8 cellular contexts compared by ENCODE assay signal in genomic region chr1:1004780-1005697, GRCh38. TPM values are rescaled to one million over a fixed set of nuclear protein-coding genes. Genes with fewer than 3 reads are reported as not detected.
DNase-seq lines count a peak whose midpoint lies in the region; ATAC-seq and TF ChIP-seq lines count a peak whose summit lies in the region.

No MANE protein-coding gene starts in this region.

- POLR2A ChIA-PET in activated CD8-positive, alpha-beta T cell treated with anti-CD3 and anti-CD28 coated beads for 36 hours (lab: Charles Lee), result interaction anchor here (0.6 to 1.6 kb wide), 3 partner anchors 9 kb away, joined by 3 read pairs; partner anchors contain the start of gene ISG15

- no peak for TF ChIP-seq CTCF in activated CD8-positive, alpha-beta T cell treated with anti-CD3 and anti-CD28 coated beads for 36 hours (IDR thresholded peaks at IDR 0.05)
- no peak for TF ChIP-seq CTCF in vagina (IDR thresholded peaks at IDR 0.05)

- H3K4me3 Mint-ChIP-seq in stimulated activated naive CD8-positive, alpha-beta T cell treated with anti-CD3 and anti-CD28 coated beads, Interleukin-15, Interleukin-2, amounts not matched to agents 100 ng/mL and 50 ng/mL, for 24 hours, result peak overlapping the region; percentile 6
- no peak overlapping the region for H3K4me3 Mint-ChIP-seq in activated CD8-positive, alpha-beta T cell treated with anti-CD3 and anti-CD28 coated beads for 36 hours

- no peak for ATAC-seq in stimulated activated naive CD8-positive, alpha-beta T cell treated with anti-CD3 and anti-CD28 coated beads, Interleukin-15, Interleukin-2, amounts not matched to agents 100 U/mL and 50 U/mL, for 24 hours
- peak; percentile 17 for ATAC-seq in activated CD8-positive, alpha-beta T cell treated with anti-CD3 and anti-CD28 coated beads for 36 hours

- no peak for DNase-seq in stimulated activated naive CD8-positive, alpha-beta T cell treated with anti-CD3 and anti-CD28 coated beads, Interleukin-15, Interleukin-2, amounts not matched to agents 100 U/mL and 50 U/mL, for 24 hours
- DNase-seq in activated CD8-positive, alpha-beta T cell treated with anti-CD3 and anti-CD28 coated beads for 36 hours, result peak; percentile 53
- DNase-seq in kidney tubule cell (ENCODE audit: low spot score), result peak; percentile 75
- DNase-seq in vagina (ENCODE audit: extremely low spot score in 2 of 2), result peak in 1 of 2 donors; percentile 84
- DNase-seq in amygdala (lab: John Stamatoyannopoulos, UW), result no peak
- no peak for DNase-seq in activated T-cell treated with anti-CD3 and anti-CD28 coated beads for 4 hours
- DNase-seq in substantia nigra (lab: John Stamatoyannopoulos, UW), result no peak

- no peaks in the 10 kb centered on the region for H3K9me3 Mint-ChIP-seq in stimulated activated naive CD8-positive, alpha-beta T cell treated with anti-CD3 and anti-CD28 coated beads, Interleukin-15, Interleukin-2, amounts not matched to agents 100 ng/mL and 50 ng/mL, for 24 hours
- peaks cover 2% of the 10 kb centered on the region for H3K9me3 Mint-ChIP-seq in activated CD8-positive, alpha-beta T cell treated with anti-CD3 and anti-CD28 coated beads for 36 hours

- H3K9me3 ChIP-seq in vagina, result no peaks in the 10 kb centered on the region

- intact Hi-C loops in activated CD8-positive, alpha-beta T cell treated with anti-CD3 and anti-CD28 coated beads for 36 hours (cut with micrococcal nuclease), result no loop called here
- intact Hi-C loops in vagina (cut with DNase I), result no loop called here

- no peaks in the 10 kb centered on the region for H3K36me3 ChIP-seq in vagina

- peak overlapping the region; percentile 33 for H3K27ac ChIP-seq in vagina
- no peak overlapping the region for H3K27ac ChIP-seq in substantia nigra (ENCODE audit: low read depth, low read length, poor library complexity, severe bottlenecking)

- CTCF ChIA-PET in activated CD8-positive, alpha-beta T cell treated with anti-CD3 and anti-CD28 coated beads for 36 hours (lab: Charles Lee), result interaction anchor here (4.2 to 5.0 kb wide), 2 partner anchors 12 to 21 kb away, joined by 29 to 37 read pairs; no protein-coding TSS in a partner anchor

- no peak for TF ChIP-seq POLR2A in vagina (IDR thresholded peaks at IDR 0.05)

- H3K27ac Mint-ChIP-seq in stimulated activated naive CD8-positive, alpha-beta T cell treated with anti-CD3 and anti-CD28 coated beads, Interleukin-15, Interleukin-2, amounts not matched to agents 100 ng/mL and 50 ng/mL, for 24 hours, result no peak overlapping the region
- no peak overlapping the region for H3K27ac Mint-ChIP-seq in activated CD8-positive, alpha-beta T cell treated with anti-CD3 and anti-CD28 coated beads for 36 hours

- H3K4me1 Mint-ChIP-seq in stimulated activated naive CD8-positive, alpha-beta T cell treated with anti-CD3 and anti-CD28 coated beads, Interleukin-15, Interleukin-2, amounts not matched to agents 100 ng/mL and 50 ng/mL, for 24 hours (ENCODE audit: low read depth), result peaks cover 17% of the 10 kb centered on the region
- H3K4me1 Mint-ChIP-seq in activated CD8-positive, alpha-beta T cell treated with anti-CD3 and anti-CD28 coated beads for 36 hours (ENCODE audit: low read depth), result peaks cover 15% of the 10 kb centered on the region

- no peaks in the 10 kb centered on the region for H3K36me3 Mint-ChIP-seq in stimulated activated naive CD8-positive, alpha-beta T cell treated with anti-CD3 and anti-CD28 coated beads, Interleukin-15, Interleukin-2, amounts not matched to agents 100 ng/mL and 50 ng/mL, for 24 hours (ENCODE audit: low read depth)
- peaks cover 2% of the 10 kb centered on the region for H3K36me3 Mint-ChIP-seq in activated CD8-positive, alpha-beta T cell treated with anti-CD3 and anti-CD28 coated beads for 36 hours (ENCODE audit: low read depth)

- no peaks in the 10 kb centered on the region for H3K27me3 ChIP-seq in vagina

- H3K4me1 ChIP-seq in vagina, result peaks cover 44% of the 10 kb centered on the region

- no peak overlapping the region for H3K4me3 ChIP-seq in vagina

- H3K27me3 Mint-ChIP-seq in stimulated activated naive CD8-positive, alpha-beta T cell treated with anti-CD3 and anti-CD28 coated beads, Interleukin-15, Interleukin-2, amounts not matched to agents 100 ng/mL and 50 ng/mL, for 24 hours, result peaks cover 39% of the 10 kb centered on the region
- H3K27me3 Mint-ChIP-seq in activated CD8-positive, alpha-beta T cell treated with anti-CD3 and anti-CD28 coated beads for 36 hours, result peaks cover 34% of the 10 kb centered on the region

RNA-seq across cellular contexts. Expression of gene HES4, which starts 5.1 kb away (rescaled TPM):
- total RNA-seq in activated CD8-positive, alpha-beta T cell treated with anti-CD3 and anti-CD28 coated beads for 36 hours, result 1 to 10 TPM; 5.7 to 9.0 TPM
- total RNA-seq in vagina, result 34.6 TPM

RNA-seq across cellular contexts. Expression of gene ISG15, which starts 8.3 kb away (rescaled TPM):
- total RNA-seq in activated CD8-positive, alpha-beta T cell treated with anti-CD3 and anti-CD28 coated beads for 36 hours, result 100 to 1,000 TPM in 1 of 2 experiments, 10 to 100 TPM in 1; 94.5 to 102 TPM
- total RNA-seq in vagina, result 29.0 TPM

RNA-seq across cellular contexts. Expression of gene AGRN, which starts 14.9 kb away (rescaled TPM):
- 10 to 100 TPM; 64.9 to 68.0 TPM for total RNA-seq in activated CD8-positive, alpha-beta T cell treated with anti-CD3 and anti-CD28 coated beads for 36 hours
- total RNA-seq in vagina, result 25.5 TPM

RNA-seq across cellular contexts. Expression of gene PERM1, which starts 23.1 kb away (rescaled TPM):
- not detected for total RNA-seq in activated CD8-positive, alpha-beta T cell treated with anti-CD3 and anti-CD28 coated beads for 36 hours
- not detected for total RNA-seq in vagina

RNA-seq across cellular contexts. Expression of gene PLEKHN1, which starts 38.8 kb away (rescaled TPM):
- total RNA-seq in activated CD8-positive, alpha-beta T cell treated with anti-CD3 and anti-CD28 coated beads for 36 hours, result 1 to 10 TPM; 1.0 to 1.3 TPM
- total RNA-seq in vagina, result 15.2 TPM

Comparison
In these comparisons a context has a peak if more than half of its experiments do, and no peak if none do; other contexts are left out.
1. DNase-seq: peak in activated CD8-positive, alpha-beta T cell treated with anti-CD3 and anti-CD28 coated beads for 36 hours (single experiment) and kidney tubule cell (single experiment); none in stimulated activated naive CD8-positive, alpha-beta T cell treated with anti-CD3 and anti-CD28 coated beads, Interleukin-15, Interleukin-2, amounts not matched to agents 100 U/mL and 50 U/mL, for 24 hours (single experiment), amygdala (0 of 56), activated T-cell treated with anti-CD3 and anti-CD28 coated beads for 4 hours (single experiment) and substantia nigra (0 of 49).